1 cellular context compared by ENCODE assay signal in the genomic region with DNA sequence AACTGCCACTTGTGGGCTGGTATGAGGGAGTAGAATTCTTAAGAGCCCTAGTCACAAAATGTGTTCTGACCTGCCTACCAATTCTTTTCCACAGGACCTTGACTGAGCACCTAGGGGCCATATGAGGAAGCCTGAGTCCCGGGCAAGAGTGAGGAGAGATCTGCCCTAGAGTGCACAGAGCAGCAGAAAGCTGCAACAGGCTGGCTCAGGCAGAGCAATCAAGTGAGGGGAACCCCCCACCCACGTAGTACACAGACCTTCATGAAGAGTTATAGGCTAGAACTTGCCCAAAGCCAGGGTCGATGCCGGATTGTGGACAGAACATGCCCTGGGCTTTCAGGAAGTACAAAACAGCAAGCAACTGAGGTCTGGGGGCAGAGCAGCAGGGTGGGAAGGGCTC.
TF ChIP-seq lines count a peak whose summit lies in the region.

No MANE protein-coding gene starts in this region.

TF ChIP-seq in WTC11, 78 proteins besides CTCF, POLR2A, EP300 and RAD21 (continued from another document):
- TF ChIP-seq, protein P1, sequence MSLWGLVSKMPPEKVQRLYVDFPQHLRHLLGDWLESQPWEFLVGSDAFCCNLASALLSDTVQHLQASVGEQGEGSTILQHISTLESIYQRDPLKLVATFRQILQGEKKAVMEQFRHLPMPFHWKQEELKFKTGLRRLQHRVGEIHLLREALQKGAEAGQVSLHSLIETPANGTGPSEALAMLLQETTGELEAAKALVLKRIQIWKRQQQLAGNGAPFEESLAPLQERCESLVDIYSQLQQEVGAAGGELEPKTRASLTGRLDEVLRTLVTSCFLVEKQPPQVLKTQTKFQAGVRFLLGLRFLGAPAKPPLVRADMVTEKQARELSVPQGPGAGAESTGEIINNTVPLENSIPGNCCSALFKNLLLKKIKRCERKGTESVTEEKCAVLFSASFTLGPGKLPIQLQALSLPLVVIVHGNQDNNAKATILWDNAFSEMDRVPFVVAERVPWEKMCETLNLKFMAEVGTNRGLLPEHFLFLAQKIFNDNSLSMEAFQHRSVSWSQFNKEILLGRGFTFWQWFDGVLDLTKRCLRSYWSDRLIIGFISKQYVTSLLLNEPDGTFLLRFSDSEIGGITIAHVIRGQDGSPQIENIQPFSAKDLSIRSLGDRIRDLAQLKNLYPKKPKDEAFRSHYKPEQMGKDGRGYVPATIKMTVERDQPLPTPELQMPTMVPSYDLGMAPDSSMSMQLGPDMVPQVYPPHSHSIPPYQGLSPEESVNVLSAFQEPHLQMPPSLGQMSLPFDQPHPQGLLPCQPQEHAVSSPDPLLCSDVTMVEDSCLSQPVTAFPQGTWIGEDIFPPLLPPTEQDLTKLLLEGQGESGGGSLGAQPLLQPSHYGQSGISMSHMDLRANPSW (CRISPR knock-in tag; conservative IDR thresholded peaks at IDR 0.05; ENCODE audit: low read depth): no peak
- TF ChIP-seq EMX1 (CRISPR knock-in tag; IDR thresholded peaks at IDR 0.05): no peak
- TF ChIP-seq, protein P2, sequence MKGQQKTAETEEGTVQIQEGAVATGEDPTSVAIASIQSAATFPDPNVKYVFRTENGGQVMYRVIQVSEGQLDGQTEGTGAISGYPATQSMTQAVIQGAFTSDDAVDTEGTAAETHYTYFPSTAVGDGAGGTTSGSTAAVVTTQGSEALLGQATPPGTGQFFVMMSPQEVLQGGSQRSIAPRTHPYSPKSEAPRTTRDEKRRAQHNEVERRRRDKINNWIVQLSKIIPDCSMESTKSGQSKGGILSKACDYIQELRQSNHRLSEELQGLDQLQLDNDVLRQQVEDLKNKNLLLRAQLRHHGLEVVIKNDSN (CRISPR knock-in tag; IDR thresholded peaks at IDR 0.05): no peak
- no peak for TF ChIP-seq TEAD4 (CRISPR knock-in tag; IDR thresholded peaks at IDR 0.05)
- no peak for TF ChIP-seq TEAD1 (CRISPR knock-in tag; IDR thresholded peaks at IDR 0.05)
- TF ChIP-seq, protein P3, sequence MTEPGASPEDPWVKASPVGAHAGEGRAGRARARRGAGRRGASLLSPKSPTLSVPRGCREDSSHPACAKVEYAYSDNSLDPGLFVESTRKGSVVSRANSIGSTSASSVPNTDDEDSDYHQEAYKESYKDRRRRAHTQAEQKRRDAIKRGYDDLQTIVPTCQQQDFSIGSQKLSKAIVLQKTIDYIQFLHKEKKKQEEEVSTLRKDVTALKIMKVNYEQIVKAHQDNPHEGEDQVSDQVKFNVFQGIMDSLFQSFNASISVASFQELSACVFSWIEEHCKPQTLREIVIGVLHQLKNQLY (CRISPR knock-in tag; IDR thresholded peaks at IDR 0.05): no peak
- no peak for TF ChIP-seq MXD4 (CRISPR knock-in tag; IDR thresholded peaks at IDR 0.05; ENCODE audit: borderline replicate concordance)
- TF ChIP-seq SP1 (CRISPR knock-in tag; conservative IDR thresholded peaks at IDR 0.05): no peak
- TF ChIP-seq NFATC4 (CRISPR knock-in tag; IDR thresholded peaks at IDR 0.05): no peak
